In the genomic region with DNA sequence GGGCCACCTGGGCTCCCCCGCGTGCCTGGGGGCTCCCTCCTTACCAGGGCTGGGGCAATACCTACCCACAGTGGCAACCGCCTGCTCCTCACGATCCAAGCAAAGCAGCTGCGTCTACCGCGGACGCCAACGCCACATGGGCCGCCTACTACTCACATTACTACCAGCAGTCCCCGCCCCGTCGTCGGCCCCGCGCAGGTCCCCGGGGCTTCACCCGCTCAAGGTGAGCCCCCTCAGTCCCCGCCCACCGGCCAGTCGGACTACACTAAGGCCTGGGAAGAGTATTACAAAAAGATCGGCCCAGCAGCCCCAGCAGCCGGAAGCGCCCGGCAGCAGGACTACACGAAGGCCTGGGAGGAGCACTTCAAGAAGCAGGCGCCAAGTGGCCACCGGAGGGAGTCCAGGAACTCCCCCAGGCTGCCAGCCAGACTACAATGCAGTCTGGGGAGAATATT, we compare ENCODE assay signal across 17 cellular contexts.
DNase-seq lines count a peak whose midpoint lies in the region; FAIRE-seq and TF ChIP-seq lines count a peak whose summit lies in the region.
"Had no signal": no experiment of that assay in that cellular context is flagged by ENCODE, and none has a peak within 500 bp of the region (broad histone marks: within the 10 kb centered on the region; RNA-seq: fewer than 3 reads in every experiment).

No MANE protein-coding gene starts in this region.

- H3K9me3 ChIP-seq in HUES48 (ENCODE audit: control insufficient read depth, insufficient read depth, low read length) (no peaks in the 10 kb centered on the region), kidney (ENCODE audit: control insufficient read depth in 1 of 2, low read length in 2 of 2) (no peaks in the 10 kb centered on the region)
- H3K9me3 ChIP-seq: ovary, tibial artery had no signal

- CTCF ChIA-PET in activated naive CD4-positive, alpha-beta T cell treated with anti-CD3 and anti-CD28 coated beads for 36 hours (lab: Charles Lee), result no interaction called here

- H3K4me1 ChIP-seq in HUES48 (ENCODE audit: control insufficient read depth, insufficient read depth, low read length), result no peaks in the 10 kb centered on the region
- H3K4me1 ChIP-seq in kidney (ENCODE audit: control insufficient read depth in 1 of 2, insufficient read depth in 1 of 2, low read depth in 1 of 2, low read length in 2 of 2), result no peaks in the 10 kb centered on the region
- H3K4me1 ChIP-seq: tibial artery had no signal

- TF ChIP-seq CTCF in GM06990 (IDR thresholded peaks at IDR 0.05; ENCODE audit: insufficient read depth, low read length, poor library complexity, severe bottlenecking) (peak; percentile 3), chondrocyte (IDR thresholded peaks at IDR 0.05) (no peak), kidney (IDR thresholded peaks at IDR 0.05; ENCODE audit: borderline replicate concordance, extremely low read depth, insufficient read depth) (no peak)

- H3K36me3 Mint-ChIP-seq in chondrocyte (ENCODE audit: low read depth), result no peaks in the 10 kb centered on the region
- peaks cover 1% of the 10 kb centered on the region for H3K36me3 Mint-ChIP-seq in activated naive CD4-positive, alpha-beta T cell treated with anti-CD3 and anti-CD28 coated beads for 36 hours (ENCODE audit: low read depth)
- H3K36me3 Mint-ChIP-seq: memory B cell had no signal

- H3K27me3 Mint-ChIP-seq in chondrocyte (ENCODE audit: low read depth), result peaks cover 18% of the 10 kb centered on the region
- H3K27me3 Mint-ChIP-seq in activated naive CD4-positive, alpha-beta T cell treated with anti-CD3 and anti-CD28 coated beads for 36 hours (ENCODE audit: low read depth), result no peaks in the 10 kb centered on the region
- H3K27me3 Mint-ChIP-seq: memory B cell had no signal

- H3K27ac Mint-ChIP-seq in chondrocyte (ENCODE audit: unreplicated experiment), result no peak overlapping the region
- H3K27ac Mint-ChIP-seq in activated naive CD4-positive, alpha-beta T cell treated with anti-CD3 and anti-CD28 coated beads for 36 hours, result no peak overlapping the region
- H3K27ac Mint-ChIP-seq: effector memory CD8-positive, alpha-beta T cell; memory B cell had no signal

- H3K9ac ChIP-seq in HUES48 (ENCODE audit: low read depth, low read length) (no peak overlapping the region), kidney (ENCODE audit: low read length in 2 of 2) (no peak overlapping the region)

- peak; percentile 9 for DNase-seq in GM06990 (ENCODE audit: extremely low read depth, insufficient read length)
- peak; percentile 91 for DNase-seq in chondrocyte (ENCODE audit: low spot score)
- peak; percentile 65 for DNase-seq in kidney
- no peak for DNase-seq in activated naive CD4-positive, alpha-beta T cell treated with anti-CD3 and anti-CD28 coated beads for 36 hours
- DNase-seq in AG08396 (ENCODE audit: low spot score), result no peak
- DNase-seq in superior temporal gyrus (ENCODE audit: extremely low spot score), result no peak
- DNase-seq: activated CD4-positive, CD25-positive, alpha-beta regulatory T cell treated with anti-CD3 and anti-CD28 coated beads, Interleukin-2, amount 50 U/mL, for 72 hours; activated T-cell treated with anti-CD3 and anti-CD28 coated beads, Interleukin-2, amount 50 U/mL, for 4 hours; amygdala; effector memory CD8-positive, alpha-beta T cell; glutamatergic neuron; NCI-H524 treated with DMSO at 0.1 percent for 48 hours; ovary; stimulated activated CD4-positive, alpha-beta T cell treated with anti-CD3 and anti-CD28 coated beads, Interleukin-12 subunit alpha, Interleukin-12 subunit beta, amount 100 ng/mL, for 4 hours; tibial artery had no signal

- intact Hi-C loops in kidney (cut with DNase I), result no loop called here
- intact Hi-C loops in activated naive CD4-positive, alpha-beta T cell treated with anti-CD3 and anti-CD28 coated beads for 36 hours (cut with micrococcal nuclease), result no loop called here

- peaks cover 7% of the 10 kb centered on the region for H3K9me3 Mint-ChIP-seq in chondrocyte (ENCODE audit: low read depth)
- H3K9me3 Mint-ChIP-seq in activated naive CD4-positive, alpha-beta T cell treated with anti-CD3 and anti-CD28 coated beads for 36 hours, result peaks cover 3% of the 10 kb centered on the region
- H3K9me3 Mint-ChIP-seq: activated T-cell treated with anti-CD3 and anti-CD28 coated beads, Interleukin-2, amount 50 U/mL, for 4 hours had no signal

- H3K4me1 Mint-ChIP-seq in chondrocyte (ENCODE audit: low read depth), result no peaks in the 10 kb centered on the region
- H3K4me1 Mint-ChIP-seq in activated naive CD4-positive, alpha-beta T cell treated with anti-CD3 and anti-CD28 coated beads for 36 hours (ENCODE audit: low read depth), result no peaks in the 10 kb centered on the region
- H3K4me1 Mint-ChIP-seq: memory B cell had no signal

- no peak overlapping the region for H3K4me3 ChIP-seq in GM06990 (replicated peaks; ENCODE audit: low read depth, low read length)
- peak overlapping the region; percentile 27; the same call in 1 of the 2 replicates for H3K4me3 ChIP-seq in HUES48 (ENCODE audit: low read depth, low read length)
- no peak overlapping the region for H3K4me3 ChIP-seq in kidney (ENCODE audit: low read length in 2 of 2)
- H3K4me3 ChIP-seq: ovary, tibial artery had no signal

- H3K36me3 ChIP-seq in GM06990 (ENCODE audit: control insufficient read depth, insufficient read depth, low read length), result no peaks in the 10 kb centered on the region
- H3K36me3 ChIP-seq in HUES48 (ENCODE audit: control insufficient read depth, insufficient read depth, low read length), result no peaks in the 10 kb centered on the region
- no peaks in the 10 kb centered on the region for H3K36me3 ChIP-seq in kidney (ENCODE audit: control insufficient read depth in 1 of 2, insufficient read depth in 2 of 2, low read length in 2 of 2)
- H3K36me3 ChIP-seq: ovary, tibial artery had no signal

- H3K4me3 Mint-ChIP-seq in chondrocyte (ENCODE audit: unreplicated experiment), result no peak overlapping the region
- no peak overlapping the region for H3K4me3 Mint-ChIP-seq in activated naive CD4-positive, alpha-beta T cell treated with anti-CD3 and anti-CD28 coated beads for 36 hours
- H3K4me3 Mint-ChIP-seq: activated T-cell treated with anti-CD3 and anti-CD28 coated beads, Interleukin-2, amount 50 U/mL, for 4 hours; effector memory CD8-positive, alpha-beta T cell; memory B cell had no signal

- H3K27ac ChIP-seq in HUES48 (ENCODE audit: low read depth, low read length) (no peak overlapping the region), kidney (ENCODE audit: low read depth in 2 of 2, low read length in 2 of 2) (no peak overlapping the region)
- H3K27ac ChIP-seq: ovary, tibial artery had no signal

- FAIRE-seq in kidney (lab: Jason Lieb, UNC), result no peak

- H3K27me3 ChIP-seq in GM06990 (replicated peaks; ENCODE audit: control insufficient read depth, insufficient read depth, low read length) (no peaks in the 10 kb centered on the region), HUES48 (ENCODE audit: control insufficient read depth, insufficient read depth, low read length) (no peaks in the 10 kb centered on the region)
- H3K27me3 ChIP-seq: ovary had no signal

Comparison
In these comparisons a context has a peak if more than half of its experiments do, and no peak if none do; other contexts are left out.
1. DNase-seq: peak in GM06990 (single experiment), chondrocyte (single experiment) and kidney (single experiment); none in activated naive CD4-positive, alpha-beta T cell treated with anti-CD3 and anti-CD28 coated beads for 36 hours (single experiment), AG08396 (single experiment) and superior temporal gyrus (single experiment).